In the genomic region with DNA sequence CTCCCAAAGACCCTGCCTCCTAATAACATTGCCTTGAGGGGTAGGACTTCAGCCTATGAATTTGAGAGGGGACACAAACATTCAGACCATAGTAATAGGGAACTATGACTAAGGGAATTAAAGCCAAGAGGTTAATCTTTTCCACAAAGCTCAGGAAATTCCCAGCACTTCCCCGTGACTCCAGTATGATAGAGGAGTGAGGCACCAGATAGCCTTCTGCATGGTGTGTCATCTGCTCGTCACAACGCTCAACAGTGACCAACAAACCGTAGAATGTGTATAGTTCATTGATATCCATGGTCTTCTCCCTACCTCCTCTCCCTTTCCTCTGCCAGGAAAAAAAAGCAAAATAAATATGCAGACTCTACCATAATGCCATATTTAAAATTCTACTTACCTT, we compare ENCODE assay signal across 18 cellular contexts.
"Had no signal": no experiment of that assay in that cellular context is flagged by ENCODE, and none has a peak within 500 bp of the region (broad histone marks: within the 10 kb centered on the region; RNA-seq: fewer than 3 reads in every experiment).

No MANE protein-coding gene starts in this region.

- FAIRE-seq: colon, TTC549, urothelium cell line had no signal

- DNase-seq: activated CD4-positive, alpha-beta memory T cell treated with anti-CD3 and anti-CD28 coated beads, Interleukin-2, amount 10 ng/mL, durations not matched to agents 7 days and 5 days; activated CD4-positive, alpha-beta T cell treated with anti-CD3 and anti-CD28 coated beads for 4 hours; activated CD8-positive, alpha-beta memory T cell treated with anti-CD3 and anti-CD28 coated beads, Interleukin-2, amount 10 ng/mL, durations not matched to agents 7 days and 5 days; activated naive CD4-positive, alpha-beta T cell treated with Interleukin-2 at 50 U/mL for 16 hours; central memory CD4-positive, alpha-beta T cell; foreskin fibroblast; glutamatergic neuron; hypothalamus; islet precursor cell; left lung; nephron progenitor cell; nucleus accumbens; stimulated activated CD4-positive, alpha-beta T cell treated with anti-CD3 and anti-CD28 coated beads, Interleukin-12 subunit alpha, Interleukin-12 subunit beta, amount 100 ng/mL, for 4 hours; stimulated activated CD4-positive, alpha-beta T cell treated with anti-CD3 and anti-CD28 coated beads, Interleukin-2, amount 100 ng/mL, for 24 hours had no signal

- H3K4me3 ChIP-seq: left lung, tibial nerve had no signal

- H3K27me3 ChIP-seq: left lung, tibial nerve had no signal
